Comparison of ENCODE assay signal across 8 cellular contexts in genomic region chr11:62622476-62622875, GRCh38. TPM values are rescaled to one million over a fixed set of nuclear protein-coding genes. Genes with fewer than 3 reads are reported as not detected.
A peak's percentile ranks its signal among the peaks of the same experiment; 100 is the strongest.
DNase-seq lines count a peak whose midpoint lies in the region; ATAC-seq and TF ChIP-seq lines count a peak whose summit lies in the region.

No MANE protein-coding gene starts in this region.

- TF ChIP-seq CTCF in AG04450 (IDR thresholded peaks at IDR 0.05; ENCODE audit: low read depth, low read length) (no peak), nephron progenitor cell (IDR thresholded peaks at IDR 0.05) (no peak)

- peak overlapping the region; percentile 97 for H3K27ac ChIP-seq in AG04450 (ENCODE audit: low read depth, low read length)

- H3K4me1 Mint-ChIP-seq in dendritic cell treated with granulocyte-macrophage colony-stimulating factor and Interleukin-4, amounts not matched to agents 40 ng/mL and 50 ng/mL, for 4 days (ENCODE audit: low read depth) = peaks cover 27% of the 10 kb centered on the region
- H3K4me1 Mint-ChIP-seq in nephron progenitor cell = peaks cover 27% of the 10 kb centered on the region

- H3K4me3 Mint-ChIP-seq in dendritic cell treated with granulocyte-macrophage colony-stimulating factor and Interleukin-4, amounts not matched to agents 40 ng/mL and 50 ng/mL, for 4 days = peak overlapping the region; percentile 98
- H3K4me3 Mint-ChIP-seq in nephron progenitor cell = peak overlapping the region; percentile 68

- intact Hi-C loops in dendritic cell treated with granulocyte-macrophage colony-stimulating factor and Interleukin-4, amounts not matched to agents 40 ng/mL and 50 ng/mL, for 4 days (cut with micrococcal nuclease) = no loop called here

- no peak for DNase-seq in AG04450 (ENCODE audit: low read depth, low spot score)
- no peak for DNase-seq in MG63
- DNase-seq in nephron progenitor cell = no peak
- DNase-seq in kidney tubule cell (ENCODE audit: low spot score) = no peak
- DNase-seq in inferior parietal cortex (ENCODE audit: extremely low spot score) = no peak
- DNase-seq in activated CD4-positive, CD25-positive, alpha-beta regulatory T cell (lab: John Stamatoyannopoulos, UW) = no peak
- no peak for DNase-seq in left lobe of liver (ENCODE audit: low spot score)

- H3K36me3 ChIP-seq in MG63 = peaks cover 40% of the 10 kb centered on the region

- H3K4me3 ChIP-seq in AG04450 (ENCODE audit: low read depth, low read length) (peak overlapping the region; percentile 41), MG63 (peak overlapping the region; percentile 21)

- CTCF ChIA-PET in AG04450 (lab: Charles Lee) = interaction anchor here (0.6 to 1.8 kb wide), 3 partner anchors 11 to 228 kb away, joined by 3 to 8 read pairs (median 7); no protein-coding TSS in a partner anchor

- H3K27me3 ChIP-seq in AG04450 (ENCODE audit: control insufficient read depth, insufficient read depth, low read length) = no peaks in the 10 kb centered on the region
- no peaks in the 10 kb centered on the region for H3K27me3 ChIP-seq in MG63

- POLR2A ChIA-PET in AG04450 (lab: Yijun Ruan, JAX) = interaction anchor here (0.8 to 2.9 kb wide), 12 partner anchors 9 to 228 kb away, joined by 3 to 23 read pairs (median 6); partner anchors contain the start of genes C11orf98, CSKMT, GANAB and MTA2

- peak overlapping the region; percentile 94 for H3K27ac Mint-ChIP-seq in dendritic cell treated with granulocyte-macrophage colony-stimulating factor and Interleukin-4, amounts not matched to agents 40 ng/mL and 50 ng/mL, for 4 days
- peak overlapping the region; percentile 91 for H3K27ac Mint-ChIP-seq in nephron progenitor cell

- ATAC-seq in left lobe of liver = no peak

- no peaks in the 10 kb centered on the region for H3K9me3 Mint-ChIP-seq in dendritic cell treated with granulocyte-macrophage colony-stimulating factor and Interleukin-4, amounts not matched to agents 40 ng/mL and 50 ng/mL, for 4 days
- no peaks in the 10 kb centered on the region for H3K9me3 Mint-ChIP-seq in nephron progenitor cell

- H3K9me3 ChIP-seq in AG04450 (ENCODE audit: control insufficient read depth, insufficient read depth, low read length) (no peaks in the 10 kb centered on the region), MG63 (no peaks in the 10 kb centered on the region)

- peaks cover 56% of the 10 kb centered on the region for H3K36me3 Mint-ChIP-seq in dendritic cell treated with granulocyte-macrophage colony-stimulating factor and Interleukin-4, amounts not matched to agents 40 ng/mL and 50 ng/mL, for 4 days (ENCODE audit: low read depth)
- peaks cover 31% of the 10 kb centered on the region for H3K36me3 Mint-ChIP-seq in nephron progenitor cell (ENCODE audit: low read depth)

- no peaks in the 10 kb centered on the region for H3K27me3 Mint-ChIP-seq in dendritic cell treated with granulocyte-macrophage colony-stimulating factor and Interleukin-4, amounts not matched to agents 40 ng/mL and 50 ng/mL, for 4 days
- H3K27me3 Mint-ChIP-seq in nephron progenitor cell (ENCODE audit: low read depth, poor library complexity) = peaks cover 6% of the 10 kb centered on the region

RNA-seq across cellular contexts. Expression of gene B3GAT3, which starts 0.7 kb away (rescaled TPM):
- 14.5 and 20.2 TPM in 2 replicates for polyA plus RNA-seq in AG04450 (2011; rRNA removed)
- 5.3 and 7.4 TPM in 2 replicates for polyA minus RNA-seq in AG04450 (2011; rRNA and poly(A)+ RNA removed)
- total RNA-seq in MG63 (2014; rRNA removed; shearing (Covaris generic); ENCODE audit: low replicate concordance) = 24.6 and 32.9 TPM in 2 replicates
- total RNA-seq in left lobe of liver = 16.8 TPM

RNA-seq across cellular contexts. Expression of gene ROM1, which starts 9.4 kb away (rescaled TPM):
- polyA plus RNA-seq in AG04450 (2011; rRNA removed) = 1.4 and 2.0 TPM in 2 replicates
- polyA minus RNA-seq in AG04450 (2011; rRNA and poly(A)+ RNA removed) = 0.61 and 3.0 TPM in 2 replicates
- 2.5 and 8.5 TPM in 2 replicates for total RNA-seq in MG63 (2014; rRNA removed; shearing (Covaris generic); ENCODE audit: low replicate concordance)
- 1.1 TPM for total RNA-seq in left lobe of liver

RNA-seq across cellular contexts. Expression of gene EML3, which starts 9.9 kb away (rescaled TPM):
- polyA plus RNA-seq in AG04450 (2011; rRNA removed) = 17.1 and 18.6 TPM in 2 replicates
- polyA minus RNA-seq in AG04450 (2011; rRNA and poly(A)+ RNA removed) = 15.8 and 18.9 TPM in 2 replicates
- 18.1 and 20.9 TPM in 2 replicates for total RNA-seq in MG63 (2014; rRNA removed; shearing (Covaris generic); ENCODE audit: low replicate concordance)
- total RNA-seq in left lobe of liver = 29.9 TPM

RNA-seq across cellular contexts. Expression of gene MTA2, which starts 20.8 kb away (rescaled TPM):
- 22.9 and 36.7 TPM in 2 replicates for polyA plus RNA-seq in AG04450 (2011; rRNA removed)
- polyA minus RNA-seq in AG04450 (2011; rRNA and poly(A)+ RNA removed) = 63.1 and 79.4 TPM in 2 replicates
- 84.9 and 117 TPM in 2 replicates for total RNA-seq in MG63 (2014; rRNA removed; shearing (Covaris generic); ENCODE audit: low replicate concordance)
- total RNA-seq in left lobe of liver = 24.4 TPM

RNA-seq across cellular contexts. Expression of gene GANAB, which starts 23.9 kb away (rescaled TPM):
- 369 and 464 TPM in 2 replicates for polyA plus RNA-seq in AG04450 (2011; rRNA removed)
- 418 and 548 TPM in 2 replicates for polyA minus RNA-seq in AG04450 (2011; rRNA and poly(A)+ RNA removed)
- 496 and 667 TPM in 2 replicates for total RNA-seq in MG63 (2014; rRNA removed; shearing (Covaris generic); ENCODE audit: low replicate concordance)
- total RNA-seq in left lobe of liver = 220 TPM
